18 cellular contexts compared by ENCODE assay signal in the genomic region with DNA sequence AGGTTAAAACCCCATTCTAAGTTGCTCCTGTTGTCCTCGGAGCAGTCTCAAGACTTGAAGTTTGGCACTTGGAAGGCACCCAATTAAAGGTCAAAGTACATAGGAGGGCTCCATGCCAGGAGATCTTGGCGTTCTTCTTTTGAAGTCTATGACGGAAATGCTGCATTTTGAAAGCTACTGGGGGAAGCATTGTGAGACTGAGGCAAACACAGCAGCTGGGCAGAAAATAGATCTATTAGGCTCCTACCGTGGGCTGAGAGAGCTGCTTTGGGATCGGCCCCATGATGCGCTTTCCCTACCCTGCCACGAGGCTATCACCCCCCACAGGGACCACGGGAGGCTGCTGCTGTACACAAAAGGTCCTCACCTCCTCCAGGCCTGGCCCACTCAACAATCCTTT. TPM values are rescaled to one million over a fixed set of nuclear protein-coding genes. Genes with fewer than 3 reads are reported as not detected.
DNase-seq lines count a peak whose midpoint lies in the region; ATAC-seq, FAIRE-seq and TF ChIP-seq lines count a peak whose summit lies in the region.
"Had no signal": no experiment of that assay in that cellular context is flagged by ENCODE, and none has a peak within 500 bp of the region (broad histone marks: within the 10 kb centered on the region; RNA-seq: fewer than 3 reads in every experiment).

No MANE protein-coding gene starts in this region.

- H3K27ac ChIP-seq in adrenal gland = peak overlapping the region in 4 of 5 donors; percentile 3 to 82 (median 61)
- peak overlapping the region; percentile 56 to 76 (median 68) for H3K27ac ChIP-seq in pancreas
- peak overlapping the region in 1 of 4 donors; percentile 13 for H3K27ac ChIP-seq in esophagus muscularis mucosa (replicated peaks in 1 of 4)
- H3K27ac ChIP-seq: gastrocnemius medialis had no signal

- peaks cover 12 to 33% of the 10 kb centered on the region in 2 donors for H3K4me1 ChIP-seq in adrenal gland (replicated peaks in 1 of 2)
- H3K4me1 ChIP-seq in pancreas = peaks cover 22 to 50% (median 49%) of the 10 kb centered on the region in 3 donors
- peaks cover 0 to 9% (median 4%) of the 10 kb centered on the region in 4 donors for H3K4me1 ChIP-seq in esophagus muscularis mucosa
- H3K4me1 ChIP-seq: gastrocnemius medialis had no signal

- H3K9me3 Mint-ChIP-seq in activated naive CD4-positive, alpha-beta T cell treated with anti-CD3 and anti-CD28 coated beads for 36 hours = peaks cover 8% of the 10 kb centered on the region

- H3K9me3 ChIP-seq in adrenal gland (replicated peaks in 1 of 3) (no peaks in the 10 kb centered on the region), pancreas (no peaks in the 10 kb centered on the region), esophagus muscularis mucosa (no peaks in the 10 kb centered on the region)
- H3K9me3 ChIP-seq: gastrocnemius medialis had no signal

- peak in 1 of 2 donors; percentile 11 for TF ChIP-seq POLR2A in adrenal gland (IDR thresholded peaks at IDR 0.05)
- TF ChIP-seq POLR2A in esophagus muscularis mucosa (IDR thresholded peaks at IDR 0.05; ENCODE audit: low read depth) = no peak
- TF ChIP-seq POLR2A in H54 (IDR thresholded peaks at IDR 0.05; ENCODE audit: low read depth, low read length) = no peak

- 25 to 32% (median 28%) methylated on average over 8 of the region's 8 CpGs for WGBS in adrenal gland, 4 donors
- WGBS in pancreas, 2 donors = 11 to 23% methylated on average over 8 of the region's 8 CpGs
- 60% methylated on average over 8 of the region's 8 CpGs for WGBS in esophagus muscularis mucosa

- FAIRE-seq in pancreas (lab: Jason Lieb, UNC) (no peak), H54 (lab: Jason Lieb, UNC) (no peak)

- CTCF ChIA-PET in activated naive CD4-positive, alpha-beta T cell treated with anti-CD3 and anti-CD28 coated beads for 36 hours (lab: Charles Lee) = no interaction called here

- DNase-seq in DMS 273 (lab: John Stamatoyannopoulos, UW; ENCODE audit: unreplicated experiment) (peak; percentile 57), adrenal gland (peak; percentile 52 to 87 (median 71)), globus pallidus (ENCODE audit: low spot score) (peak; percentile 24), pancreas (peak in 4 of 6 donors; percentile 68 to 82 (median 78)), esophagus muscularis mucosa (ENCODE audit: extremely low spot score) (no peak), H54 (ENCODE audit: insufficient read length, low spot score) (no peak), SKM-1 treated with dmso at 0.1 percent for 144 hours (lab: John Stamatoyannopoulos, UW; ENCODE audit: unreplicated experiment) (no peak)
- no peak for DNase-seq in activated naive CD4-positive, alpha-beta T cell treated with anti-CD3 and anti-CD28 coated beads for 36 hours
- DNase-seq: activated CD8-positive, alpha-beta T cell treated with anti-CD3 and anti-CD28 coated beads for 36 hours; aorta; gastrocnemius medialis; KG1; naive B cell; NCI-H1417; OCI-M1; stimulated activated CD4-positive, alpha-beta T cell treated with anti-CD3 and anti-CD28 coated beads, Interleukin-4, amount 100 ng/mL, for 1 hour had no signal

- H3K4me3 Mint-ChIP-seq in activated naive CD4-positive, alpha-beta T cell treated with anti-CD3 and anti-CD28 coated beads for 36 hours = no peak overlapping the region
- H3K4me3 Mint-ChIP-seq: activated CD8-positive, alpha-beta T cell treated with anti-CD3 and anti-CD28 coated beads for 36 hours; naive B cell; type B pancreatic cell had no signal

- H3K36me3 ChIP-seq in adrenal gland (replicated peaks in 1 of 2) = no peaks in the 10 kb centered on the region
- no peaks in the 10 kb centered on the region for H3K36me3 ChIP-seq in pancreas
- H3K36me3 ChIP-seq in esophagus muscularis mucosa = no peaks in the 10 kb centered on the region
- H3K36me3 ChIP-seq: gastrocnemius medialis had no signal

- ATAC-seq in pancreas = peak; percentile 67 to 77 (median 75)
- ATAC-seq: activated CD8-positive, alpha-beta T cell treated with anti-CD3 and anti-CD28 coated beads for 36 hours; SK-N-SH treated with all-trans-retinoic acid at 6 μM for 48 hours had no signal

- intact Hi-C loops in adrenal gland (cut with DNase I) (no loop called here), pancreas (cut with DNase I) (no loop called here), esophagus muscularis mucosa (cut with DNase I) (no loop called here)
- intact Hi-C loops in activated naive CD4-positive, alpha-beta T cell treated with anti-CD3 and anti-CD28 coated beads for 36 hours (cut with micrococcal nuclease) = no loop called here

- TF ChIP-seq EP300 in esophagus muscularis mucosa (IDR thresholded peaks at IDR 0.05) = no peak

- H3K27me3 ChIP-seq in adrenal gland (no peaks in the 10 kb centered on the region), pancreas (no peaks in the 10 kb centered on the region), esophagus muscularis mucosa (no peaks in the 10 kb centered on the region)
- H3K27me3 ChIP-seq: gastrocnemius medialis had no signal

- no peaks in the 10 kb centered on the region for H3K36me3 Mint-ChIP-seq in activated naive CD4-positive, alpha-beta T cell treated with anti-CD3 and anti-CD28 coated beads for 36 hours (ENCODE audit: low read depth)
- H3K36me3 Mint-ChIP-seq: naive B cell had no signal

- no peak overlapping the region for H3K4me3 ChIP-seq in adrenal gland
- no peak overlapping the region for H3K4me3 ChIP-seq in pancreas
- no peak overlapping the region for H3K4me3 ChIP-seq in esophagus muscularis mucosa
- H3K4me3 ChIP-seq: gastrocnemius medialis had no signal

- TF ChIP-seq CTCF in adrenal gland (IDR thresholded peaks at IDR 0.05) (no peak), pancreas (IDR thresholded peaks at IDR 0.05) (no peak), esophagus muscularis mucosa (IDR thresholded peaks at IDR 0.05) (no peak)

- no peaks in the 10 kb centered on the region for H3K27me3 Mint-ChIP-seq in activated naive CD4-positive, alpha-beta T cell treated with anti-CD3 and anti-CD28 coated beads for 36 hours (ENCODE audit: low read depth)
- H3K27me3 Mint-ChIP-seq: type B pancreatic cell had no signal

- no peak overlapping the region for H3K27ac Mint-ChIP-seq in activated naive CD4-positive, alpha-beta T cell treated with anti-CD3 and anti-CD28 coated beads for 36 hours
- H3K27ac Mint-ChIP-seq: activated CD8-positive, alpha-beta T cell treated with anti-CD3 and anti-CD28 coated beads for 36 hours; naive B cell; type B pancreatic cell had no signal

- H3K4me1 Mint-ChIP-seq in activated naive CD4-positive, alpha-beta T cell treated with anti-CD3 and anti-CD28 coated beads for 36 hours (ENCODE audit: low read depth) = peaks cover 3% of the 10 kb centered on the region

RNA-seq across cellular contexts. Expression of a gene that starts 20.0 kb away (rescaled TPM):
- total RNA-seq in adrenal gland (1 to 10 TPM; 1.8 to 7.6 (median 3.7) TPM), pancreas (1 to 10 TPM; 5.1 to 8.0 (median 7.4) TPM), esophagus muscularis mucosa (1 to 10 TPM; 2.3 to 3.2 (median 2.8) TPM)
- polyA plus RNA-seq in adrenal gland (1 to 10 TPM; 1.3 to 4.0 (median 1.7) TPM), pancreas (1 to 10 TPM; 1.9 to 3.6 TPM)
- total RNA-seq in activated naive CD4-positive, alpha-beta T cell treated with anti-CD3 and anti-CD28 coated beads for 36 hours = under 1 TPM; 0.60 to 0.67 TPM

Comparison
In these comparisons a context has a peak if more than half of its experiments do, and no peak if none do; other contexts are left out.
1. DNase-seq: peak in DMS 273 (single experiment), adrenal gland (7 of 7), globus pallidus (single experiment) and pancreas (4 of 6); none in activated naive CD4-positive, alpha-beta T cell treated with anti-CD3 and anti-CD28 coated beads for 36 hours (single experiment), esophagus muscularis mucosa (single experiment), H54 (single experiment) and SKM-1 treated with dmso at 0.1 percent for 144 hours (single experiment).